23 cellular contexts compared by ENCODE assay signal in the genomic region with DNA sequence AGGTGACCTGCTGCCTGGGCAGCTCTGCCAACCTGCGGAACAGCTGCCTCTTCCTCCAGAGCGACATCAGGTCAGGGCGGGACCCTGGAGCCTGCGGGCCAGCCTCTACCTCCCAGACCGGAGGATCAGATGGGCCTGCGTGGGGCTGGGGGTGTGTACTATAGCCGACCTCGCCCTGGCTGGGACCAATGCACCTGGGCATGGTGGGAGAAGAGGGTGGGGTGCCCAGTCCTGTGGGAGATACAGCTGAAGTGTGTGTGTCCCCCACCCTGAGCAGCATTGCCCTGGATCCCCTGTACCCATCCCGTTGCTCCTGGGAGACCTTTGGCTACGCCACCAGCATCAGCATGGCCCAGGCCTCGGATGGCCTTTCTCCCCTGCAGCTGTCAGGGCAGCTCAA. TPM values are rescaled to one million over a fixed set of nuclear protein-coding genes. Genes with fewer than 3 reads are reported as not detected.
"Had no signal": no experiment of that assay in that cellular context is flagged by ENCODE, and none has a peak within 500 bp of the region (broad histone marks: within the 10 kb centered on the region; RNA-seq: fewer than 3 reads in every experiment).

No MANE protein-coding gene starts in this region.

- H3K27me3 Mint-ChIP-seq: effector memory CD8-positive, alpha-beta T cell; naive B cell; natural killer cell treated with Interleukin-12 subunit alpha and Interleukin-12 subunit beta and Interleukin-15 and Interleukin-18, amount 100 ng/mL, for 72 hours; stimulated activated naive B cell treated with anti-CD40 and anti-IgM and Interleukin-4, amounts not matched to agents 10 μg/mL and 1 μg/mL and 100 μg/mL, for 72 hours; type B pancreatic cell had no signal

- ATAC-seq: effector memory CD8-positive, alpha-beta T cell; mucosa of descending colon; natural killer cell treated with Interleukin-12 subunit alpha and Interleukin-12 subunit beta and Interleukin-15 and Interleukin-18, amount 100 ng/mL, for 72 hours; stimulated activated naive B cell treated with anti-CD40 and anti-IgM and Interleukin-4, amounts not matched to agents 10 μg/mL and 1 μg/mL and 100 μg/mL, for 72 hours had no signal

- H3K9ac ChIP-seq: neural progenitor cell had no signal

- H3K27me3 ChIP-seq: neural progenitor cell, right atrium auricular region, sigmoid colon, testis, tibial artery had no signal

- H3K4me3 ChIP-seq: coronary artery, mucosa of descending colon, neural progenitor cell, prostate gland, right atrium auricular region, sigmoid colon, testis, tibial artery had no signal

- H3K9me3 Mint-ChIP-seq: effector memory CD8-positive, alpha-beta T cell; immature natural killer cell; mesothelial cell of epicardium; naive B cell; natural killer cell treated with Interleukin-12 subunit alpha and Interleukin-12 subunit beta and Interleukin-15 and Interleukin-18, amount 100 ng/mL, for 72 hours; neural progenitor cell; stimulated activated naive B cell treated with anti-CD40 and anti-IgM and Interleukin-4, amounts not matched to agents 10 μg/mL and 1 μg/mL and 100 μg/mL, for 72 hours; type B pancreatic cell had no signal

- DNase-seq: effector memory CD8-positive, alpha-beta T cell; erythroblast; hypothalamus; immature natural killer cell; islet precursor cell; kidney glomerular epithelial cell; mesenchymal stem cell; naive B cell; nucleus accumbens; sigmoid colon; stimulated activated CD4-positive, alpha-beta T cell treated with anti-CD3 and anti-CD28 coated beads, Interleukin-4, amount 100 ng/mL, for 4 hours; stimulated activated naive B cell treated with anti-CD40 and anti-IgM and Interleukin-4, amounts not matched to agents 10 μg/mL and 1 μg/mL and 100 μg/mL, for 72 hours; substantia nigra; testis; tibial artery had no signal

- H3K4me2 ChIP-seq: neural progenitor cell had no signal

- H3K4me3 Mint-ChIP-seq: effector memory CD8-positive, alpha-beta T cell; immature natural killer cell; mesothelial cell of epicardium; naive B cell; natural killer cell treated with Interleukin-12 subunit alpha and Interleukin-12 subunit beta and Interleukin-15 and Interleukin-18, amount 100 ng/mL, for 72 hours; neural progenitor cell; stimulated activated naive B cell treated with anti-CD40 and anti-IgM and Interleukin-4, amounts not matched to agents 10 μg/mL and 1 μg/mL and 100 μg/mL, for 72 hours; type B pancreatic cell had no signal

- H3K36me3 ChIP-seq: neural progenitor cell had no signal

- H3K27ac Mint-ChIP-seq: effector memory CD8-positive, alpha-beta T cell; immature natural killer cell; mesothelial cell of epicardium; naive B cell; natural killer cell treated with Interleukin-12 subunit alpha and Interleukin-12 subunit beta and Interleukin-15 and Interleukin-18, amount 100 ng/mL, for 72 hours; neural progenitor cell; type B pancreatic cell had no signal

- H3K4me1 Mint-ChIP-seq: immature natural killer cell; naive B cell; neural progenitor cell; stimulated activated naive B cell treated with anti-CD40 and anti-IgM and Interleukin-4, amounts not matched to agents 10 μg/mL and 1 μg/mL and 100 μg/mL, for 72 hours had no signal

- H3K4me1 ChIP-seq: neural progenitor cell, prostate gland had no signal

- H3K27ac ChIP-seq: coronary artery, neural progenitor cell, prostate gland, right atrium auricular region, sigmoid colon, testis, tibial artery had no signal

- H3K9me3 ChIP-seq: mucosa of descending colon, prostate gland, right atrium auricular region, sigmoid colon, testis, tibial artery had no signal

- H2AFZ ChIP-seq: neural progenitor cell had no signal

RNA-seq across cellular contexts. Expression of gene CASKIN2, which starts 19.3 kb away (rescaled TPM):
- polyA plus RNA-seq: immature natural killer cell had no signal
